ENCODE assay signal across 9 cellular contexts in genomic region chr15:33226559-33227181, GRCh38. TPM values are rescaled to one million over a fixed set of nuclear protein-coding genes. Genes with fewer than 3 reads are reported as not detected.
DNase-seq lines count a peak whose midpoint lies in the region; FAIRE-seq lines count a peak whose summit lies in the region.
"Had no signal": no experiment of that assay in that cellular context is flagged by ENCODE, and none has a peak within 500 bp of the region (broad histone marks: within the 10 kb centered on the region; RNA-seq: fewer than 3 reads in every experiment).

No MANE protein-coding gene starts in this region.

- CTCF ChIA-PET in activated naive CD4-positive, alpha-beta T cell treated with anti-CD3 and anti-CD28 coated beads, Interleukin-2, amount 10 ng/mL, durations not matched to agents 7 days and 5 days (lab: Charles Lee) = interaction anchor here (0.7 to 1.2 kb wide), 2 partner anchors 26 to 28 kb away, joined by 3 read pairs; no protein-coding TSS in a partner anchor

- FAIRE-seq in GM19239 (lab: Jason Lieb, UNC) (peak; percentile 84), frontal cortex (lab: Jason Lieb, UNC) (no peak)

- peak; percentile 16 for DNase-seq in GM19239 (ENCODE audit: insufficient read length, low spot score)
- peak; percentile 40 for DNase-seq in HPDE6-E6E7 (ENCODE audit: extremely low spot score)
- peak; percentile 54 for DNase-seq in SK-N-DZ (ENCODE audit: low spot score)
- DNase-seq in activated naive CD4-positive, alpha-beta T cell treated with anti-CD3 and anti-CD28 coated beads, Interleukin-2, amount 10 ng/mL, durations not matched to agents 7 days and 5 days = peak; percentile 69
- peak; percentile 61 for DNase-seq in islet precursor cell
- peak; percentile 16 for DNase-seq in stimulated activated CD8-positive, alpha-beta memory T cell treated with anti-CD3 and anti-CD28 coated beads, Interleukin-4, amount 100 ng/mL, for 4 hours (ENCODE audit: low read depth in 2 of 2, low spot score in 1 of 2)
- DNase-seq in frontal cortex (ENCODE audit: low spot score in 2 of 2) = no peak
- DNase-seq: IMR-90 had no signal

- H3K27ac Mint-ChIP-seq in activated naive CD4-positive, alpha-beta T cell treated with anti-CD3 and anti-CD28 coated beads, Interleukin-2, amount 10 ng/mL, durations not matched to agents 7 days and 5 days = no peak overlapping the region

- peak overlapping the region in 8 of 11 experiments; percentile 10 to 54 (median 44); a peak in 11 of 22 replicates for H3K4me2 ChIP-seq in BLaER1 treated with 17β-estradiol and CSF1 and Interleukin-3, amounts not matched to agents 10 nM and 100 nM

- no peak overlapping the region for H3K4me3 ChIP-seq in BLaER1 treated with 17β-estradiol and CSF1 and Interleukin-3, amounts not matched to agents 10 nM and 100 nM

- no peaks in the 10 kb centered on the region for H3K9me3 ChIP-seq in BLaER1 treated with 17β-estradiol and CSF1 and Interleukin-3, amounts not matched to agents 10 nM and 100 nM (replicated peaks in 1 of 11)

- H3K27me3 ChIP-seq in BLaER1 treated with 17β-estradiol and CSF1 and Interleukin-3, amounts not matched to agents 10 nM and 100 nM = no peaks in the 10 kb centered on the region

- H4K20me1 ChIP-seq in BLaER1 treated with 17β-estradiol and CSF1 and Interleukin-3, amounts not matched to agents 10 nM and 100 nM = no peaks in the 10 kb centered on the region

- no peak overlapping the region for H3K4me3 Mint-ChIP-seq in activated naive CD4-positive, alpha-beta T cell treated with anti-CD3 and anti-CD28 coated beads, Interleukin-2, amount 10 ng/mL, durations not matched to agents 7 days and 5 days

- peaks cover 12% of the 10 kb centered on the region for H3K4me1 Mint-ChIP-seq in activated naive CD4-positive, alpha-beta T cell treated with anti-CD3 and anti-CD28 coated beads, Interleukin-2, amount 10 ng/mL, durations not matched to agents 7 days and 5 days

- H3K36me3 Mint-ChIP-seq in activated naive CD4-positive, alpha-beta T cell treated with anti-CD3 and anti-CD28 coated beads, Interleukin-2, amount 10 ng/mL, durations not matched to agents 7 days and 5 days = no peaks in the 10 kb centered on the region

- H3K9ac ChIP-seq in BLaER1 treated with 17β-estradiol and CSF1 and Interleukin-3, amounts not matched to agents 10 nM and 100 nM = no peak overlapping the region

- H3K36me3 ChIP-seq in BLaER1 treated with 17β-estradiol and CSF1 and Interleukin-3, amounts not matched to agents 10 nM and 100 nM = no peaks in the 10 kb centered on the region

- H3K9me3 Mint-ChIP-seq in activated naive CD4-positive, alpha-beta T cell treated with anti-CD3 and anti-CD28 coated beads, Interleukin-2, amount 10 ng/mL, durations not matched to agents 7 days and 5 days = no peaks in the 10 kb centered on the region

- peaks cover 0 to 21% (median 14%) of the 10 kb centered on the region in 10 experiments; a peak in 14 of 20 replicates for H3K4me1 ChIP-seq in BLaER1 treated with 17β-estradiol and CSF1 and Interleukin-3, amounts not matched to agents 10 nM and 100 nM

- H3K27ac ChIP-seq in BLaER1 treated with 17β-estradiol and CSF1 and Interleukin-3, amounts not matched to agents 10 nM and 100 nM = no peak overlapping the region

- peaks cover 4% of the 10 kb centered on the region for H3K27me3 Mint-ChIP-seq in activated naive CD4-positive, alpha-beta T cell treated with anti-CD3 and anti-CD28 coated beads, Interleukin-2, amount 10 ng/mL, durations not matched to agents 7 days and 5 days

RNA-seq across cellular contexts. Expression of gene FMN1, which starts 32.2 kb away (rescaled TPM):
- polyA plus RNA-seq in SK-N-DZ (2014; cell fraction: cytosol; rRNA removed) = 2.0 and 2.2 TPM in 2 replicates
- 1.3 and 1.7 TPM in 2 replicates for polyA plus RNA-seq in SK-N-DZ (2014; cell fraction: nucleus; rRNA removed)
- 1.2 TPM for total RNA-seq in frontal cortex

Comparison
In these comparisons a context has a peak if more than half of its experiments do, and no peak if none do; other contexts are left out.
1. DNase-seq: peak in GM19239 (single experiment), HPDE6-E6E7 (single experiment), SK-N-DZ (single experiment), activated naive CD4-positive, alpha-beta T cell treated with anti-CD3 and anti-CD28 coated beads, Interleukin-2, amount 10 ng/mL, durations not matched to agents 7 days and 5 days (single experiment), islet precursor cell (single experiment) and stimulated activated CD8-positive, alpha-beta memory T cell treated with anti-CD3 and anti-CD28 coated beads, Interleukin-4, amount 100 ng/mL, for 4 hours (2 of 2); none in frontal cortex (0 of 2).